In the genomic region with DNA sequence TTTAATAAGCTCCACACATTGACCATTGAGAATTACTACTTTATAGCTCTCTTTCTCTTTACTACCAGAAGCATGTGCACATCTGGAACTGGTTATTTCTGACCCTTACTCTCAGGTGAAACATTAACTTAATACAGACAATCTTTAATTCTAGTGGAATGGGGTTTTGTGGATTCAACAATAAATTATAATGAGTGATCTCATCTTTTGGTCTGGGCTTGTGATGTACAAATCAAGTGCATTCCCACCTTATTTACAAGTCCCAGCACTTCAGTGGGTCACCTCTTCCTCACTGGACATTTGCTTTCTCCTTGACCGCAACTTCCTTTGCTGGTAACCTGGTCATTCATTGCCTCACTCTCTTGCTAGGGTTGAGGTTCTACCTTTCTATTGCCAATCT, we compare ENCODE assay signal across 1 cellular context.
TF ChIP-seq lines count a peak whose summit lies in the region.

No MANE protein-coding gene starts in this region.

TF ChIP-seq in IMR-90, 13 proteins besides CTCF, POLR2A, EP300 and RAD21 (continued from another document):
- TF ChIP-seq, protein P1, sequence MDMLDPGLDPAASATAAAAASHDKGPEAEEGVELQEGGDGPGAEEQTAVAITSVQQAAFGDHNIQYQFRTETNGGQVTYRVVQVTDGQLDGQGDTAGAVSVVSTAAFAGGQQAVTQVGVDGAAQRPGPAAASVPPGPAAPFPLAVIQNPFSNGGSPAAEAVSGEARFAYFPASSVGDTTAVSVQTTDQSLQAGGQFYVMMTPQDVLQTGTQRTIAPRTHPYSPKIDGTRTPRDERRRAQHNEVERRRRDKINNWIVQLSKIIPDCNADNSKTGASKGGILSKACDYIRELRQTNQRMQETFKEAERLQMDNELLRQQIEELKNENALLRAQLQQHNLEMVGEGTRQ (IDR thresholded peaks at IDR 0.05; ENCODE audit: low read depth, low read length): no peak
TF ChIP-seq in IMR-90: peak in this region for 0.
